Comparison of ENCODE assay signal across 1 cellular context in the genomic region with DNA sequence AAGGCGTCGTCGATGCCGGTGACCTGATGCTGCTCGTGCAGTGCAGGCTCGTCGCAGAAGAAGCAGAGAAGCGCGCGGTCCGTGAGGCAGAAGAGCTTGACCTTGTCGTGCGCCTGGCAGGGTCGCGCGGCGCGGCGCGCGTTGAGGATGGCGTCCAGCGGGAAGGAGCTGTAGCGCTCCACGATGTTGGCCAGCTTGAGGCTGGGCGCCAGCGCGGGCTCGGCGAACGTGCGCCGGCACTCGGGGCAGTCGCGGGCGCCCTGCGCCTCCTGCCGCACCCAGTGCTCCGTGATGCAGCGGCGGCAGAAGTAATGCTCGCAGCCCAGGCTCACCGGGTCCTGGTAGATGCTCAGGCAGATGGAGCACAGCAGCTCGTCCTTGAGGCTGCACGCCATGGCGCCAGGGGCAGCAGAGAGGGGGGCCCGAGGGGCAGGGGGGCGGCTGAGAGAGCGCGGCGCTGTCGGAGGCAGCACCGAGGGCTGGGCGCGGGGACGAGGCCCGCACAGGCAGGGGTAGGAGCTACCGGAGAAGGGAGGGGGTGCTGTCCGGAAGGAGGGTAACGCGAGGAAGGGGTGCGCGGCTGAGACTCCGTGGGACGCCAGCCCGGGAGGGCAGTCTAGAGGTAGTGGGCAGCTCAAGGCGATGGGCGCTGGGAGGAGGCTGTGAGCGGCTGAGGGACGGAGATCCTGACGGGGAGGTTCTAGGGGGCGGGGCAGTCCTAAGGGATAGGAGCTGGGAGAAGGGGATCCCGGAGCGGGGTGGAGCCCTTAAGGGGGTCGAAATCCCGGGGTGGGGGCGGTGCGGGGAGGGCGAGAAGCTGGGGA.
TF ChIP-seq lines count a peak whose summit lies in the region.

No MANE protein-coding gene starts in this region.

TF ChIP-seq in WTC11, 78 proteins besides CTCF, POLR2A, EP300 and RAD21 (continued from another document):
- TF ChIP-seq, protein P1, sequence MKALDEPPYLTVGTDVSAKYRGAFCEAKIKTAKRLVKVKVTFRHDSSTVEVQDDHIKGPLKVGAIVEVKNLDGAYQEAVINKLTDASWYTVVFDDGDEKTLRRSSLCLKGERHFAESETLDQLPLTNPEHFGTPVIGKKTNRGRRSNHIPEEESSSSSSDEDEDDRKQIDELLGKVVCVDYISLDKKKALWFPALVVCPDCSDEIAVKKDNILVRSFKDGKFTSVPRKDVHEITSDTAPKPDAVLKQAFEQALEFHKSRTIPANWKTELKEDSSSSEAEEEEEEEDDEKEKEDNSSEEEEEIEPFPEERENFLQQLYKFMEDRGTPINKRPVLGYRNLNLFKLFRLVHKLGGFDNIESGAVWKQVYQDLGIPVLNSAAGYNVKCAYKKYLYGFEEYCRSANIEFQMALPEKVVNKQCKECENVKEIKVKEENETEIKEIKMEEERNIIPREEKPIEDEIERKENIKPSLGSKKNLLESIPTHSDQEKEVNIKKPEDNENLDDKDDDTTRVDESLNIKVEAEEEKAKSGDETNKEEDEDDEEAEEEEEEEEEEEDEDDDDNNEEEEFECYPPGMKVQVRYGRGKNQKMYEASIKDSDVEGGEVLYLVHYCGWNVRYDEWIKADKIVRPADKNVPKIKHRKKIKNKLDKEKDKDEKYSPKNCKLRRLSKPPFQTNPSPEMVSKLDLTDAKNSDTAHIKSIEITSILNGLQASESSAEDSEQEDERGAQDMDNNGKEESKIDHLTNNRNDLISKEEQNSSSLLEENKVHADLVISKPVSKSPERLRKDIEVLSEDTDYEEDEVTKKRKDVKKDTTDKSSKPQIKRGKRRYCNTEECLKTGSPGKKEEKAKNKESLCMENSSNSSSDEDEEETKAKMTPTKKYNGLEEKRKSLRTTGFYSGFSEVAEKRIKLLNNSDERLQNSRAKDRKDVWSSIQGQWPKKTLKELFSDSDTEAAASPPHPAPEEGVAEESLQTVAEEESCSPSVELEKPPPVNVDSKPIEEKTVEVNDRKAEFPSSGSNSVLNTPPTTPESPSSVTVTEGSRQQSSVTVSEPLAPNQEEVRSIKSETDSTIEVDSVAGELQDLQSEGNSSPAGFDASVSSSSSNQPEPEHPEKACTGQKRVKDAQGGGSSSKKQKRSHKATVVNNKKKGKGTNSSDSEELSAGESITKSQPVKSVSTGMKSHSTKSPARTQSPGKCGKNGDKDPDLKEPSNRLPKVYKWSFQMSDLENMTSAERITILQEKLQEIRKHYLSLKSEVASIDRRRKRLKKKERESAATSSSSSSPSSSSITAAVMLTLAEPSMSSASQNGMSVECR (CRISPR knock-in tag; IDR thresholded peaks at IDR 0.05; ENCODE audit: borderline replicate concordance): 0 out of 2 replicates have a peak, but pooled peaks have one; percentile 79
- TF ChIP-seq FOXK1 (CRISPR knock-in tag; IDR thresholded peaks at IDR 0.05) (peak; percentile 93), KAT7 (CRISPR knock-in tag; IDR thresholded peaks at IDR 0.05; ENCODE audit: borderline replicate concordance) (peak; percentile 82; the same call in 1 of the 2 replicates)
TF ChIP-seq in WTC11: peak in this region for 36.
